In genomic region chr1:100322436-100323211, GRCh38 we compare ENCODE assay signal across 12 cellular contexts. TPM values are rescaled to one million over a fixed set of nuclear protein-coding genes. Genes with fewer than 3 reads are reported as not detected.
DNase-seq lines count a peak whose midpoint lies in the region; ATAC-seq, FAIRE-seq and TF ChIP-seq lines count a peak whose summit lies in the region.
"Had no signal": no experiment of that assay in that cellular context is flagged by ENCODE, and none has a peak within 500 bp of the region (broad histone marks: within the 10 kb centered on the region; RNA-seq: fewer than 3 reads in every experiment).

No MANE protein-coding gene starts in this region.

- no peaks in the 10 kb centered on the region for H3K27me3 ChIP-seq in Caco-2 (replicated peaks; ENCODE audit: control insufficient read depth, insufficient read depth, low read length)
- H3K27me3 ChIP-seq: MG63 had no signal

- POLR2A ChIA-PET in Caco-2 (lab: Charles Lee), result no interaction called here

- peaks cover 35% of the 10 kb centered on the region for H3K4me1 ChIP-seq in Caco-2

- H3K4me3 ChIP-seq in Caco-2 (ENCODE audit: low read depth, low read length), result no peak overlapping the region
- H3K4me3 ChIP-seq: MG63 had no signal

- DNase-seq in Caco-2 (no peak), RKO (ENCODE audit: low spot score) (peak; percentile 55), left colon (no peak), T-helper 2 cell (no peak), HTR-8/SVneo (ENCODE audit: insufficient read length, low spot score) (no peak)
- DNase-seq in activated CD4-positive, CD25-positive, alpha-beta regulatory T cell (lab: John Stamatoyannopoulos, UW), result no peak
- DNase-seq in activated CD8-positive, alpha-beta memory T cell treated with anti-CD3 and anti-CD28 coated beads for 24 hours, result no peak
- DNase-seq: nephron progenitor cell, SHP77 treated with DMSO at 0.1 percent for 48 hours had no signal

- H3K27ac Mint-ChIP-seq in Caco-2 (ENCODE audit: unreplicated experiment), result peak overlapping the region; percentile 16
- H3K27ac Mint-ChIP-seq: nephron progenitor cell had no signal

- peaks cover 10% of the 10 kb centered on the region for H3K9me3 ChIP-seq in Caco-2
- H3K9me3 ChIP-seq: MG63 had no signal

- peaks cover 21% of the 10 kb centered on the region for H3K4me1 Mint-ChIP-seq in Caco-2 (ENCODE audit: low read depth, unreplicated experiment)

- H3K27me3 Mint-ChIP-seq in Caco-2 (ENCODE audit: insufficient read depth, unreplicated experiment), result no peaks in the 10 kb centered on the region

- H3K36me3 ChIP-seq in Caco-2 (ENCODE audit: control insufficient read depth, insufficient read depth, low read length), result no peaks in the 10 kb centered on the region
- H3K36me3 ChIP-seq: MG63 had no signal

- FAIRE-seq in HTR-8/SVneo (lab: Jason Lieb, UNC), result no peak
- FAIRE-seq: H54 had no signal

- H3K36me3 Mint-ChIP-seq in Caco-2 (ENCODE audit: insufficient read depth, unreplicated experiment), result no peaks in the 10 kb centered on the region

- CTCF ChIA-PET in Caco-2 (lab: Charles Lee), result no interaction called here

- no peak overlapping the region for H3K4me3 Mint-ChIP-seq in Caco-2 (ENCODE audit: unreplicated experiment)
- H3K4me3 Mint-ChIP-seq: nephron progenitor cell had no signal

- no peak for TF ChIP-seq CTCF in Caco-2 (IDR thresholded peaks at IDR 0.05; ENCODE audit: insufficient read depth in 1 of 2, low read depth in 1 of 2, low read length in 1 of 2, severe bottlenecking in 1 of 2, unreplicated experiment in 1 of 2)

- BruUV-seq in Caco-2 (replicated peaks; lab: Mats Ljungman, UMichigan), result no TSS peak

- peaks cover 12% of the 10 kb centered on the region for H3K9me3 Mint-ChIP-seq in Caco-2 (ENCODE audit: unreplicated experiment)

- intact Hi-C loops in Caco-2 (cut with micrococcal nuclease; ENCODE audit: unreplicated experiment) (no loop called here), left colon (cut with DNase I, micrococcal nuclease) (no loop called here)

- peak; percentile 59 for ATAC-seq in GM21786 (IDR thresholded peaks at IDR 0.05; ENCODE audit: unreplicated experiment)
- ATAC-seq in left colon, result peak; percentile 88

RNA-seq across cellular contexts. Expression of gene CDC14A, which starts 29.7 kb away (rescaled TPM):
- total RNA-seq in Caco-2 (2022) (7.3 and 7.4 TPM in 2 replicates), left colon (10 to 100 TPM; 19.1 to 23.9 TPM)

RNA-seq across cellular contexts. Expression of gene RTCA, which starts 56.6 kb away (rescaled TPM):
- total RNA-seq in Caco-2 (2022) (27.4 and 31.4 TPM in 2 replicates), left colon (10 to 100 TPM; 37.1 to 40.5 TPM)
